ENCODE assay signal across 29 cellular contexts in the genomic region with DNA sequence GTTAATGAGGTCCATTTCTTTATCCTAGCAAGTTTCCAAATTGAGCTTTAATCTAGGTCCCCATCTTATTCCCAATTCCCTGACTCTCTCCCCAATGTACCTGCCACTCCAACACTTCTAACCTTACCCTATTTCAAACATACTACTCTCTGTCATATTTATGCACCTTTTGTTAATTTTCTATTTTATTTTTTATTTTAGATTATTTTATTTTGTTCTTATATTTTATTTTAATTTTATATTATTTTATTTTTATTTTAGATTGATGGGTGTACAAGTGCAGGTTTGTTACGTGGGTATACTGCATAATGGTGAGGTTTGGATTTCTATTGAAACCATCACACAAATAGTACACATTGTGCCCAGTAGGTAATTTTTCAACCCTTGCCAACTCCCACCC.
"Had no signal": no experiment of that assay in that cellular context is flagged by ENCODE, and none has a peak within 500 bp of the region (broad histone marks: within the 10 kb centered on the region; RNA-seq: fewer than 3 reads in every experiment).

No MANE protein-coding gene starts in this region.

- H3K27me3 ChIP-seq: stomach, suprapubic skin, testis, thyroid gland, tibial artery, tibial nerve, transverse colon, upper lobe of left lung, upper lobe of right lung, uterus, vagina had no signal

- H3K36me3 Mint-ChIP-seq: stimulated activated effector memory CD8-positive, alpha-beta T cell treated with anti-CD3 and anti-CD28 coated beads, Interleukin-12 subunit alpha, Interleukin-12 subunit beta, amount 100 ng/mL, for 72 hours; stimulated activated memory B cell treated with anti-CD40 and anti-IgM and Interleukin-4, amounts not matched to agents 10 μg/mL and 1 μg/mL and 100 μg/mL, for 72 hours; stimulated activated naive B cell treated with anti-CD40 and anti-IgM and Interleukin-4, amounts not matched to agents 10 μg/mL and 1 μg/mL and 100 μg/mL, for 72 hours; type B pancreatic cell had no signal

- H3K27me3 Mint-ChIP-seq: stimulated activated memory B cell treated with anti-CD40 and anti-IgM and Interleukin-4, amounts not matched to agents 10 μg/mL and 1 μg/mL and 100 μg/mL, for 72 hours; stimulated activated naive B cell treated with anti-CD40 and anti-IgM and Interleukin-4, amounts not matched to agents 10 μg/mL and 1 μg/mL and 100 μg/mL, for 72 hours; stimulated activated naive CD8-positive, alpha-beta T cell treated with anti-CD3 and anti-CD28 coated beads, Interleukin-15, amount 100 ng/mL, for 72 hours; stimulated activated naive CD8-positive, alpha-beta T cell treated with anti-CD3 and anti-CD28 coated beads, Interleukin-15, Interleukin-2, amounts not matched to agents 100 ng/mL and 50 ng/mL, for 24 hours had no signal

- H3K4me1 ChIP-seq: stomach, suprapubic skin, testis, thyroid gland, tibial artery, tibial nerve, transverse colon, upper lobe of left lung, upper lobe of right lung, uterus, vagina had no signal

- H3K36me3 ChIP-seq: stomach, suprapubic skin, thoracic aorta, thyroid gland, tibial artery, tibial nerve, transverse colon, upper lobe of left lung, upper lobe of right lung, uterus, vagina had no signal

- H3K4me3 Mint-ChIP-seq: stimulated activated effector memory CD8-positive, alpha-beta T cell treated with anti-CD3 and anti-CD28 coated beads, Interleukin-12 subunit alpha, Interleukin-12 subunit beta, amount 100 ng/mL, for 72 hours; stimulated activated memory B cell treated with anti-CD40 and anti-IgM and Interleukin-4, amounts not matched to agents 10 μg/mL and 1 μg/mL and 100 μg/mL, for 72 hours; stimulated activated naive B cell treated with anti-CD40 and anti-IgM and Interleukin-4, amounts not matched to agents 10 μg/mL and 1 μg/mL and 100 μg/mL, for 72 hours; stimulated activated naive CD8-positive, alpha-beta T cell treated with anti-CD3 and anti-CD28 coated beads, Interleukin-15, amount 100 ng/mL, for 72 hours; stimulated activated naive CD8-positive, alpha-beta T cell treated with anti-CD3 and anti-CD28 coated beads, Interleukin-15, Interleukin-2, amounts not matched to agents 100 ng/mL and 50 ng/mL, for 24 hours; type B pancreatic cell had no signal

- H3K27ac Mint-ChIP-seq: stimulated activated effector memory CD8-positive, alpha-beta T cell treated with anti-CD3 and anti-CD28 coated beads, Interleukin-12 subunit alpha, Interleukin-12 subunit beta, amount 100 ng/mL, for 72 hours; stimulated activated memory B cell treated with anti-CD40 and anti-IgM and Interleukin-4, amounts not matched to agents 10 μg/mL and 1 μg/mL and 100 μg/mL, for 72 hours; stimulated activated naive B cell treated with anti-CD40 and anti-IgM and Interleukin-4, amounts not matched to agents 10 μg/mL and 1 μg/mL and 100 μg/mL, for 72 hours; stimulated activated naive CD8-positive, alpha-beta T cell treated with anti-CD3 and anti-CD28 coated beads, Interleukin-15, amount 100 ng/mL, for 72 hours; stimulated activated naive CD8-positive, alpha-beta T cell treated with anti-CD3 and anti-CD28 coated beads, Interleukin-15, Interleukin-2, amounts not matched to agents 100 ng/mL and 50 ng/mL, for 24 hours; type B pancreatic cell had no signal

- H3K9me3 Mint-ChIP-seq: stimulated activated memory B cell treated with anti-CD40 and anti-IgM and Interleukin-4, amounts not matched to agents 10 μg/mL and 1 μg/mL and 100 μg/mL, for 72 hours had no signal

- DNase-seq: stimulated activated CD4-positive, alpha-beta T cell treated with anti-CD3 and anti-CD28 coated beads, Interleukin-2, amount 100 ng/mL, for 48 hours; stimulated activated CD4-positive, alpha-beta T cell treated with anti-CD3 and anti-CD28 coated beads, Interleukin-4, amount 100 ng/mL, for 1 hour; stimulated activated CD4-positive, alpha-beta T cell treated with anti-CD3 and anti-CD28 coated beads, Interleukin-4, amount 100 ng/mL, for 24 hours; stimulated activated CD4-positive, alpha-beta T cell treated with anti-CD3 and anti-CD28 coated beads, Interleukin-4, amount 100 ng/mL, for 4 hours; stimulated activated CD8-positive, alpha-beta memory T cell treated with anti-CD3 and anti-CD28 coated beads, Interleukin-4, amount 100 ng/mL, for 48 hours; stimulated activated naive B cell treated with anti-CD40 and anti-IgM and Interleukin-4, amounts not matched to agents 10 μg/mL and 1 μg/mL and 100 μg/mL, for 72 hours; stimulated activated naive CD4-positive, alpha-beta T cell; stimulated activated naive CD4-positive, alpha-beta T cell treated with Interleukin-2 at 50 U/mL for 16 hours; stimulated activated naive CD8-positive, alpha-beta T cell treated with anti-CD3 and anti-CD28 coated beads, Interleukin-15, amount 100 ng/mL, for 72 hours; stimulated activated naive CD8-positive, alpha-beta T cell treated with anti-CD3 and anti-CD28 coated beads, Interleukin-15, Interleukin-2, amounts not matched to agents 100 U/mL and 50 U/mL, for 24 hours; stomach; substantia nigra; testis; thyroid gland; tibial artery; transverse colon; trophoblast cell; upper lobe of left lung; upper lobe of right lung; uterus had no signal

- FAIRE-seq: urothelium cell line had no signal

- H3K4me1 Mint-ChIP-seq: stimulated activated effector memory CD8-positive, alpha-beta T cell treated with anti-CD3 and anti-CD28 coated beads, Interleukin-12 subunit alpha, Interleukin-12 subunit beta, amount 100 ng/mL, for 72 hours; stimulated activated memory B cell treated with anti-CD40 and anti-IgM and Interleukin-4, amounts not matched to agents 10 μg/mL and 1 μg/mL and 100 μg/mL, for 72 hours; stimulated activated naive B cell treated with anti-CD40 and anti-IgM and Interleukin-4, amounts not matched to agents 10 μg/mL and 1 μg/mL and 100 μg/mL, for 72 hours; stimulated activated naive CD8-positive, alpha-beta T cell treated with anti-CD3 and anti-CD28 coated beads, Interleukin-15, amount 100 ng/mL, for 72 hours had no signal

- H3K27ac ChIP-seq: stomach, suprapubic skin, testis, thoracic aorta, thyroid gland, tibial artery, tibial nerve, transverse colon, upper lobe of left lung, upper lobe of right lung, uterus, vagina had no signal

- H3K4me3 ChIP-seq: stomach, suprapubic skin, testis, thoracic aorta, thyroid gland, tibial artery, tibial nerve, transverse colon, upper lobe of left lung, upper lobe of right lung, uterus, vagina had no signal

- H3K9me3 ChIP-seq: stomach, suprapubic skin, testis, thoracic aorta, thyroid gland, tibial artery, transverse colon, upper lobe of left lung, upper lobe of right lung, uterus, vagina had no signal

- ATAC-seq: stimulated activated effector memory CD8-positive, alpha-beta T cell treated with anti-CD3 and anti-CD28 coated beads, Interleukin-12 subunit alpha, Interleukin-12 subunit beta, amount 100 ng/mL, for 72 hours; stimulated activated memory B cell treated with anti-CD40 and anti-IgM and Interleukin-4, amounts not matched to agents 10 μg/mL and 1 μg/mL and 100 μg/mL, for 72 hours; stimulated activated naive B cell treated with anti-CD40 and anti-IgM and Interleukin-4, amounts not matched to agents 10 μg/mL and 1 μg/mL and 100 μg/mL, for 72 hours; stimulated activated naive CD8-positive, alpha-beta T cell treated with anti-CD3 and anti-CD28 coated beads, Interleukin-15, amount 100 ng/mL, for 72 hours; stimulated activated naive CD8-positive, alpha-beta T cell treated with anti-CD3 and anti-CD28 coated beads, Interleukin-15, Interleukin-2, amounts not matched to agents 100 U/mL and 50 U/mL, for 24 hours; upper lobe of right lung had no signal
